Comparison of ENCODE assay signal across 10 cellular contexts in the genomic region with DNA sequence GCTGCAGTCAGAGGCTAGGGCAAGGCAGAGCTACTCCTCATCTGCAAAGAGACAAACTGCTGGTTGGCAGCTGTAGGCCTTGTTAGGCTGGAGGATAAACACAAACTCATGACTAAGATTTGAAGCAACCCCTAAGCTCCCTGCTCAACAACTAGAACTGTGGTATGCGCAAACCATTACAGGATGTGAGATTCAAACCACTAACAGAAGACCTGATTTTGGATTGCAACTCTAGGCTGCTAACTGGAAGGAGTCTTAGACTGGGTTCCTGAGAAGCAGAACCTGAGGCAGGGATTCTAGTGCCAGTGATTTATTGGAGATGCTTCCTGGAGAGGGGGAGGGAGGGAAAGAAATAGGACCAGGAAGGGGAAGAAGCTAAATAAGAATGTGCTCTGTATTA. TPM values are rescaled to one million over a fixed set of nuclear protein-coding genes. Genes with fewer than 3 reads are reported as not detected.
DNase-seq lines count a peak whose midpoint lies in the region; ATAC-seq and TF ChIP-seq lines count a peak whose summit lies in the region.
"Had no signal": no experiment of that assay in that cellular context is flagged by ENCODE, and none has a peak within 500 bp of the region (broad histone marks: within the 10 kb centered on the region; RNA-seq: fewer than 3 reads in every experiment).

No MANE protein-coding gene starts in this region.

- no peaks in the 10 kb centered on the region for H3K9me3 Mint-ChIP-seq in stimulated activated memory B cell treated with anti-CD40 and anti-IgM and Interleukin-4, amounts not matched to agents 10 μg/mL and 1 μg/mL and 100 μg/mL, for 72 hours

- H3K27me3 Mint-ChIP-seq in T-helper 17 cell: no peaks in the 10 kb centered on the region
- H3K27me3 Mint-ChIP-seq in stimulated activated memory B cell treated with anti-CD40 and anti-IgM and Interleukin-4, amounts not matched to agents 10 μg/mL and 1 μg/mL and 100 μg/mL, for 72 hours: no peaks in the 10 kb centered on the region
- H3K27me3 Mint-ChIP-seq: B cell had no signal

- H3K36me3 Mint-ChIP-seq in T-helper 17 cell (ENCODE audit: low read depth): no peaks in the 10 kb centered on the region
- no peaks in the 10 kb centered on the region for H3K36me3 Mint-ChIP-seq in stimulated activated memory B cell treated with anti-CD40 and anti-IgM and Interleukin-4, amounts not matched to agents 10 μg/mL and 1 μg/mL and 100 μg/mL, for 72 hours

- no peak overlapping the region for H3K27ac ChIP-seq in coronary artery

- peak; percentile 8 for DNase-seq in activated gamma-delta T cell treated with Interleukin-2 at 50 U/mL for 16 hours
- DNase-seq in activated gamma-delta T cell (lab: John Stamatoyannopoulos, UW): no peak
- DNase-seq in T-helper 17 cell: no peak
- no peak for DNase-seq in foreskin melanocyte
- DNase-seq in HuH-7 (ENCODE audit: low spot score): no peak
- DNase-seq in coronary artery (ENCODE audit: low spot score): no peak

- H3K4me3 Mint-ChIP-seq in T-helper 17 cell: peak overlapping the region; percentile 21
- no peak overlapping the region for H3K4me3 Mint-ChIP-seq in stimulated activated memory B cell treated with anti-CD40 and anti-IgM and Interleukin-4, amounts not matched to agents 10 μg/mL and 1 μg/mL and 100 μg/mL, for 72 hours
- H3K4me3 Mint-ChIP-seq: B cell had no signal

- ATAC-seq in HG02870 (IDR thresholded peaks at IDR 0.05; ENCODE audit: unreplicated experiment): peak; percentile 98
- peak; percentile 97 for ATAC-seq in T-helper 17 cell
- ATAC-seq in stimulated activated memory B cell treated with anti-CD40 and anti-IgM and Interleukin-4, amounts not matched to agents 10 μg/mL and 1 μg/mL and 100 μg/mL, for 72 hours: peak; percentile 54

- peak overlapping the region; percentile 87 for H3K27ac Mint-ChIP-seq in T-helper 17 cell
- no peak overlapping the region for H3K27ac Mint-ChIP-seq in stimulated activated memory B cell treated with anti-CD40 and anti-IgM and Interleukin-4, amounts not matched to agents 10 μg/mL and 1 μg/mL and 100 μg/mL, for 72 hours
- H3K27ac Mint-ChIP-seq: B cell had no signal

- H3K9me3 ChIP-seq in T-helper 17 cell (ENCODE audit: control insufficient read depth, low read length, poor library complexity, severe bottlenecking): peaks cover 3% of the 10 kb centered on the region

- no peak overlapping the region for H3K4me3 ChIP-seq in coronary artery

- H3K4me1 Mint-ChIP-seq in T-helper 17 cell: peaks cover 45% of the 10 kb centered on the region
- peaks cover 19% of the 10 kb centered on the region for H3K4me1 Mint-ChIP-seq in stimulated activated memory B cell treated with anti-CD40 and anti-IgM and Interleukin-4, amounts not matched to agents 10 μg/mL and 1 μg/mL and 100 μg/mL, for 72 hours

- TF ChIP-seq CTCF in coronary artery (IDR thresholded peaks at IDR 0.05): no peak

RNA-seq across cellular contexts. Expression of a gene that starts 22.5 kb away (rescaled TPM):
- total RNA-seq in T-helper 17 cell: 100 to 1,000 TPM; 117 to 149 TPM
- total RNA-seq: osteocyte had no signal
